Comparison of ENCODE assay signal across 14 cellular contexts in the genomic region with DNA sequence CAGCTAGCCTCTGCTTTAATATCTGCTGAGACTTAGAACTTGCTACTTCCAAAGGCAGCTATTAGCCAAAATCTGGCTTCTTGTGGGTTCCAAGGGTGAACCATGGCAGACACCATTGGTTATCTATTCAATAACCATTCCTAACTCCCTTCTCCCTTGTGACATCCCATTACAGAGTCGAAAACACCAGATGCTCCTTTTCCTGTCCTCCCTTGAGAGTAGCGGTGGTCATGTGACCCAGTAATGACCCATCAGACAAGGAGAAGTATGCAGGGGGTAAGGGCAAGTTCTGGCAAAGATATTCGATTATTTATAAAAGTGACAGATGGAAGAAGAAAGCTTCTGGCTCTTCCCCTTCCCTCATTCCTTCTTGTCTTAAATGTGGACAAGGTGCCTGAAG.
"Had no signal": no experiment of that assay in that cellular context is flagged by ENCODE, and none has a peak within 500 bp of the region (broad histone marks: within the 10 kb centered on the region; RNA-seq: fewer than 3 reads in every experiment).

No MANE protein-coding gene starts in this region.

- H3K27ac Mint-ChIP-seq: activated naive CD8-positive, alpha-beta T cell; natural killer cell treated with Interleukin-12 subunit alpha and Interleukin-12 subunit beta and Interleukin-15 and Interleukin-18, amount 100 ng/mL, for 72 hours; stimulated activated effector memory CD8-positive, alpha-beta T cell treated with anti-CD3 and anti-CD28 coated beads, Interleukin-12 subunit alpha, Interleukin-12 subunit beta, amount 100 ng/mL, for 72 hours; type B pancreatic cell had no signal

- H3K9me3 Mint-ChIP-seq: effector memory CD8-positive, alpha-beta T cell; natural killer cell treated with Interleukin-12 subunit alpha and Interleukin-12 subunit beta and Interleukin-15 and Interleukin-18, amount 100 ng/mL, for 72 hours; stimulated activated effector memory CD8-positive, alpha-beta T cell treated with anti-CD3 and anti-CD28 coated beads, Interleukin-12 subunit alpha, Interleukin-12 subunit beta, amount 100 ng/mL, for 72 hours; type B pancreatic cell had no signal

- H3K4me3 ChIP-seq: lower lobe of right lung, stomach had no signal

- H3K27me3 Mint-ChIP-seq: activated naive CD8-positive, alpha-beta T cell; effector memory CD8-positive, alpha-beta T cell; natural killer cell treated with Interleukin-12 subunit alpha and Interleukin-12 subunit beta and Interleukin-15 and Interleukin-18, amount 100 ng/mL, for 72 hours; type B pancreatic cell had no signal

- H3K4me1 Mint-ChIP-seq: stimulated activated effector memory CD8-positive, alpha-beta T cell treated with anti-CD3 and anti-CD28 coated beads, Interleukin-12 subunit alpha, Interleukin-12 subunit beta, amount 100 ng/mL, for 72 hours had no signal

- DNase-seq: activated CD4-positive, alpha-beta T cell treated with anti-CD3 and anti-CD28 coated beads for 1 hour; dermis blood vessel endothelial cell; effector memory CD8-positive, alpha-beta T cell; lower lobe of right lung; stimulated activated CD4-positive, alpha-beta T cell treated with anti-CD3 and anti-CD28 coated beads, Interleukin-4, amount 100 ng/mL, for 24 hours; stomach; T1000 had no signal

- H3K27ac ChIP-seq: lower lobe of right lung, neutrophil, parathyroid adenoma, stomach had no signal

- H3K27me3 ChIP-seq: neutrophil, stomach had no signal

- H3K36me3 ChIP-seq: neutrophil had no signal

- H3K9ac ChIP-seq: parathyroid adenoma had no signal

- H3K4me3 Mint-ChIP-seq: activated naive CD8-positive, alpha-beta T cell; effector memory CD8-positive, alpha-beta T cell; natural killer cell treated with Interleukin-12 subunit alpha and Interleukin-12 subunit beta and Interleukin-15 and Interleukin-18, amount 100 ng/mL, for 72 hours; stimulated activated effector memory CD8-positive, alpha-beta T cell treated with anti-CD3 and anti-CD28 coated beads, Interleukin-12 subunit alpha, Interleukin-12 subunit beta, amount 100 ng/mL, for 72 hours; type B pancreatic cell had no signal

- H3K36me3 Mint-ChIP-seq: stimulated activated effector memory CD8-positive, alpha-beta T cell treated with anti-CD3 and anti-CD28 coated beads, Interleukin-12 subunit alpha, Interleukin-12 subunit beta, amount 100 ng/mL, for 72 hours had no signal

- H3K4me1 ChIP-seq: lower lobe of right lung, parathyroid adenoma, stomach had no signal

- ATAC-seq: effector memory CD8-positive, alpha-beta T cell; lower lobe of right lung; natural killer cell treated with Interleukin-12 subunit alpha and Interleukin-12 subunit beta and Interleukin-15 and Interleukin-18, amount 100 ng/mL, for 72 hours; sciatic nerve; stimulated activated effector memory CD8-positive, alpha-beta T cell treated with anti-CD3 and anti-CD28 coated beads, Interleukin-12 subunit alpha, Interleukin-12 subunit beta, amount 100 ng/mL, for 72 hours had no signal

- H3K9me3 ChIP-seq: lower lobe of right lung, neutrophil, stomach had no signal
